In genomic region chr18:41075212-41075611, GRCh38 we compare ENCODE assay signal across 12 cellular contexts.
DNase-seq lines count a peak whose midpoint lies in the region; ATAC-seq, FAIRE-seq and TF ChIP-seq lines count a peak whose summit lies in the region.
"Had no signal": no experiment of that assay in that cellular context is flagged by ENCODE, and none has a peak within 500 bp of the region (broad histone marks: within the 10 kb centered on the region; RNA-seq: fewer than 3 reads in every experiment).

No MANE protein-coding gene starts in this region.

- H3K9me3 Mint-ChIP-seq in mesothelial cell of epicardium (peaks cover 4% of the 10 kb centered on the region), progenitor cell of endocrine pancreas (ENCODE audit: low read depth) (peaks cover under 1% of the 10 kb centered on the region)

- TF ChIP-seq CTCF in D721Med (IDR thresholded peaks at IDR 0.05; ENCODE audit: insufficient read depth, missing control alignments) (no peak), choroid plexus epithelial cell (conservative IDR thresholded peaks at IDR 0.05; ENCODE audit: low read depth, low read length) (no peak), mesothelial cell of epicardium (IDR thresholded peaks at IDR 0.05; ENCODE audit: unreplicated experiment) (no peak), progenitor cell of endocrine pancreas (IDR thresholded peaks at IDR 0.05; ENCODE audit: unreplicated experiment) (no peak)

- H3K36me3 Mint-ChIP-seq in mesothelial cell of epicardium: no peaks in the 10 kb centered on the region
- H3K36me3 Mint-ChIP-seq in progenitor cell of endocrine pancreas (ENCODE audit: insufficient read depth): no peaks in the 10 kb centered on the region
- H3K36me3 Mint-ChIP-seq: naive thymus-derived CD8-positive, alpha-beta T cell had no signal

- H3K4me1 Mint-ChIP-seq in mesothelial cell of epicardium: peaks cover 48% of the 10 kb centered on the region
- H3K4me1 Mint-ChIP-seq in progenitor cell of endocrine pancreas (ENCODE audit: low read depth): peaks cover 3% of the 10 kb centered on the region
- H3K4me1 Mint-ChIP-seq: B cell; naive thymus-derived CD8-positive, alpha-beta T cell had no signal

- ATAC-seq in GM18520 (IDR thresholded peaks at IDR 0.05; ENCODE audit: unreplicated experiment) (no peak), GM21825 (IDR thresholded peaks at IDR 0.05; ENCODE audit: unreplicated experiment) (no peak)
- ATAC-seq: naive thymus-derived CD8-positive, alpha-beta T cell had no signal

- FAIRE-seq in D721Med (lab: Jason Lieb, UNC): peak; percentile 35

- H3K27me3 Mint-ChIP-seq in mesothelial cell of epicardium (ENCODE audit: low read depth) (no peaks in the 10 kb centered on the region), progenitor cell of endocrine pancreas (no peaks in the 10 kb centered on the region)
- H3K27me3 Mint-ChIP-seq: B cell; naive thymus-derived CD8-positive, alpha-beta T cell had no signal

- H3K4me3 Mint-ChIP-seq in mesothelial cell of epicardium: no peak overlapping the region
- H3K4me3 Mint-ChIP-seq in progenitor cell of endocrine pancreas (ENCODE audit: low read depth): no peak overlapping the region
- H3K4me3 Mint-ChIP-seq: B cell; naive thymus-derived CD8-positive, alpha-beta T cell had no signal

- DNase-seq in D721Med (ENCODE audit: insufficient read length, low spot score) (no peak), NCI-H226 (peak; percentile 55), choroid plexus epithelial cell (ENCODE audit: low read depth) (peak; percentile 64), mesothelial cell of epicardium (ENCODE audit: low spot score in 2 of 2, unreplicated experiment in 2 of 2) (no peak), NCI-H748 (lab: John Stamatoyannopoulos, UW; ENCODE audit: unreplicated experiment) (no peak), progenitor cell of endocrine pancreas (ENCODE audit: low spot score, unreplicated experiment) (no peak)
- DNase-seq: naive thymus-derived CD8-positive, alpha-beta T cell; uterus had no signal

- H3K27ac Mint-ChIP-seq in mesothelial cell of epicardium: peak overlapping the region; percentile 52
- no peak overlapping the region for H3K27ac Mint-ChIP-seq in progenitor cell of endocrine pancreas
- H3K27ac Mint-ChIP-seq: B cell; naive thymus-derived CD8-positive, alpha-beta T cell had no signal

- H3K4me3 ChIP-seq in choroid plexus epithelial cell (ENCODE audit: low read depth, low read length): no peak overlapping the region
- H3K4me3 ChIP-seq: cardiac muscle cell, uterus had no signal

Comparison
In these comparisons a context has a peak if more than half of its experiments do, and no peak if none do; other contexts are left out.
1. DNase-seq: peak in NCI-H226 (single experiment) and choroid plexus epithelial cell (single experiment); none in D721Med (single experiment), mesothelial cell of epicardium (0 of 2), NCI-H748 (single experiment) and progenitor cell of endocrine pancreas (single experiment).